Comparison of ENCODE assay signal across 13 cellular contexts in genomic region chr18:58769321-58769720, GRCh38.
A peak's percentile ranks its signal among the peaks of the same experiment; 100 is the strongest.
DNase-seq lines count a peak whose midpoint lies in the region; ATAC-seq and TF ChIP-seq lines count a peak whose summit lies in the region.
"Had no signal": no experiment of that assay in that cellular context is flagged by ENCODE, and none has a peak within 500 bp of the region (broad histone marks: within the 10 kb centered on the region; RNA-seq: fewer than 3 reads in every experiment).

No MANE protein-coding gene starts in this region.

- H3K4me3 ChIP-seq in epithelial cell of esophagus (ENCODE audit: low read length) (no peak overlapping the region), H7 (ENCODE audit: insufficient read depth, low read depth, low read length) (no peak overlapping the region)

- intact Hi-C loops in posterior vena cava (cut with DNase I): loop anchor here in 1 of 2 donors (10.0 kb wide), 1 partner anchor 245 kb away; no protein-coding TSS in a partner anchor

- no peak for ATAC-seq in GM18868 (IDR thresholded peaks at IDR 0.05; ENCODE audit: unreplicated experiment)
- ATAC-seq: CD8-positive, alpha-beta T cell had no signal

- DNase-seq in activated CD8-positive, alpha-beta memory T cell treated with anti-CD3 and anti-CD28 coated beads, Interleukin-2, amount 50 U/mL, for 48 hours: peak; percentile 22
- no peak for DNase-seq in activated CD8-positive, alpha-beta memory T cell treated with anti-CD3 and anti-CD28 coated beads, Interleukin-2, amount 50 U/mL, for 4 hours
- DNase-seq in epithelial cell of esophagus (ENCODE audit: low read depth): peak; percentile 53
- DNase-seq in posterior vena cava (ENCODE audit: low spot score): peak; percentile 44
- DNase-seq in effector CD8-positive, alpha-beta T cell (lab: John Stamatoyannopoulos, UW): no peak
- DNase-seq in activated T-cell treated with anti-CD3 and anti-CD28 coated beads for 4 hours: no peak
- DNase-seq in H7: no peak
- DNase-seq: AML-193; CD8-positive, alpha-beta T cell; NCI-H146; NCI-H526; Right ventricle myocardium superior had no signal

- no peaks in the 10 kb centered on the region for H3K36me3 ChIP-seq in H7 (replicated peaks; ENCODE audit: control insufficient read depth, insufficient read depth, low read length)

- no peak for TF ChIP-seq CTCF in epithelial cell of esophagus (IDR thresholded peaks at IDR 0.05; ENCODE audit: insufficient read depth, low read depth, low read length, missing control alignments)

- peaks cover 1% of the 10 kb centered on the region; the same call in 1 of the 2 replicates for H3K27me3 ChIP-seq in H7 (ENCODE audit: control insufficient read depth, insufficient read depth, low read length)

Comparison
In these comparisons a context has a peak if more than half of its experiments do, and no peak if none do; other contexts are left out.
1. DNase-seq: peak in activated CD8-positive, alpha-beta memory T cell treated with anti-CD3 and anti-CD28 coated beads, Interleukin-2, amount 50 U/mL, for 48 hours (single experiment), epithelial cell of esophagus (single experiment) and posterior vena cava (single experiment); none in activated CD8-positive, alpha-beta memory T cell treated with anti-CD3 and anti-CD28 coated beads, Interleukin-2, amount 50 U/mL, for 4 hours (single experiment), effector CD8-positive, alpha-beta T cell (single experiment), activated T-cell treated with anti-CD3 and anti-CD28 coated beads for 4 hours (single experiment) and H7 (single experiment).